ENCODE assay signal across 6 cellular contexts in the genomic region with DNA sequence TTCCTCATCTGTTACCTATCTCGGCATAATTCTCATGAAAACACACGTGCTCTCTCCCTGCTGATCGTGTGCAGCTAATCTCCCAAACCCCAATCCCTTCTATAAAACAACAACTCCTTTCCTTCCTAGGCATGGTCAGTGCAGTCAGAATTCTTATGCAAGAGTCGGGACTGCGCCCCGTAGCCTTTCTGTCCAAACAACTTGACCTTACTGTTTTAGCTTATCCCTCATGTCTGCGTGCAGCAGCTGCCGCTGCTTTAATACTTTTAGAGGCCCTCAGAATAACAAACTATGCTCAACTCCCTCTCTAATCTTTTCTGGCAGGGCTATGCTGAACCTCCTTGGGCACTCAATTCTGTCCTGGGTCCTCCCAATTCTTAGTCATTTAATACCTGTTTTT. TPM values are rescaled to one million over a fixed set of nuclear protein-coding genes. Genes with fewer than 3 reads are reported as not detected.
"Had no signal": no experiment of that assay in that cellular context is flagged by ENCODE, and none has a peak within 500 bp of the region (broad histone marks: within the 10 kb centered on the region; RNA-seq: fewer than 3 reads in every experiment).

No MANE protein-coding gene starts in this region.

RNA-seq across cellular contexts. Expression of gene PRRT1B, which starts 5.2 kb away (rescaled TPM):
- total RNA-seq: GM23248, H4, HepG2, HFFc6, HT1080 had no signal
- polyA plus RNA-seq: GM23248, HepG2, IgD-negative memory B cell had no signal
